Comparison of ENCODE assay signal across 16 cellular contexts in the genomic region with DNA sequence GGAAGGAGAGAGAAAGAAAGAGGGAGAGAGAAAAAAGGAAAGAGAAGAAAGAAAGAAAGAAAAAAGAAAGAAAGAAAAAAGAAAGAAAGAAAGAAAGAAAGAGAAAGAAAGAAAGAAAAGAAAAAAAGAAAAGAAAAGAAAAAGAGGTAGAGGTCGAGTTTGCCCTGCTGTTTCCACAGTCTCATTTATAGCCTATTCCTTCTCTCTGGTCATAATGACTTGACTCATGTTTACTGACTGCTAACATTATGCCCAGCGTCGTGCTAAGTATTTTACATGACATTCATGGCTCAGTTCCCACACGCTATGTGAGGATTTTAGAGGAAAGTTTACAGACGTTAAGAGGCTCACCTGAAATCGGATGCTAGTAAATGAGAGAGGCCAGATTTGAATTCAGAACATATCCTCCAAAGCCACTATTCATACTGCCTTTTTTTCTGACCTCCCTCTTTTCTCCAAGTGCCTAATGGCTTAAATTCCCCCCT.
"Had no signal": no experiment of that assay in that cellular context is flagged by ENCODE, and none has a peak within 500 bp of the region (broad histone marks: within the 10 kb centered on the region; RNA-seq: fewer than 3 reads in every experiment).

No MANE protein-coding gene starts in this region.

- H3K4me1 ChIP-seq: left lung, parathyroid adenoma, prostate gland, right lobe of liver, vagina had no signal

- H3K27ac ChIP-seq: dorsolateral prefrontal cortex, left lung, lower lobe of right lung, parathyroid adenoma, prostate gland, right lobe of liver, tibial artery, upper lobe of right lung, vagina had no signal

- H3K36me3 ChIP-seq: left lung, lower lobe of right lung, prostate gland, right lobe of liver, tibial artery, upper lobe of right lung, vagina had no signal

- H3K9me3 ChIP-seq: left lung, lower lobe of right lung, prostate gland, right lobe of liver, tibial artery, upper lobe of right lung, vagina had no signal

- H3K4me3 ChIP-seq: dorsolateral prefrontal cortex, left lung, lower lobe of right lung, prostate gland, right lobe of liver, tibial artery, upper lobe of right lung, vagina had no signal

- DNase-seq: cortex of kidney; dorsolateral prefrontal cortex; effector CD8-positive, alpha-beta T cell; foreskin melanocyte; left lung; lower lobe of right lung; naive thymus-derived CD4-positive, alpha-beta T cell; nephron progenitor cell; retina; right lobe of liver; stimulated activated CD4-positive, alpha-beta T cell treated with anti-CD3 and anti-CD28 coated beads, Interleukin-4, amount 100 ng/mL, for 1 hour; tibial artery; upper lobe of right lung had no signal

- H3K27me3 ChIP-seq: right lobe of liver, tibial artery, upper lobe of right lung, vagina had no signal
